Comparison of ENCODE assay signal across 1 cellular context in the genomic region with DNA sequence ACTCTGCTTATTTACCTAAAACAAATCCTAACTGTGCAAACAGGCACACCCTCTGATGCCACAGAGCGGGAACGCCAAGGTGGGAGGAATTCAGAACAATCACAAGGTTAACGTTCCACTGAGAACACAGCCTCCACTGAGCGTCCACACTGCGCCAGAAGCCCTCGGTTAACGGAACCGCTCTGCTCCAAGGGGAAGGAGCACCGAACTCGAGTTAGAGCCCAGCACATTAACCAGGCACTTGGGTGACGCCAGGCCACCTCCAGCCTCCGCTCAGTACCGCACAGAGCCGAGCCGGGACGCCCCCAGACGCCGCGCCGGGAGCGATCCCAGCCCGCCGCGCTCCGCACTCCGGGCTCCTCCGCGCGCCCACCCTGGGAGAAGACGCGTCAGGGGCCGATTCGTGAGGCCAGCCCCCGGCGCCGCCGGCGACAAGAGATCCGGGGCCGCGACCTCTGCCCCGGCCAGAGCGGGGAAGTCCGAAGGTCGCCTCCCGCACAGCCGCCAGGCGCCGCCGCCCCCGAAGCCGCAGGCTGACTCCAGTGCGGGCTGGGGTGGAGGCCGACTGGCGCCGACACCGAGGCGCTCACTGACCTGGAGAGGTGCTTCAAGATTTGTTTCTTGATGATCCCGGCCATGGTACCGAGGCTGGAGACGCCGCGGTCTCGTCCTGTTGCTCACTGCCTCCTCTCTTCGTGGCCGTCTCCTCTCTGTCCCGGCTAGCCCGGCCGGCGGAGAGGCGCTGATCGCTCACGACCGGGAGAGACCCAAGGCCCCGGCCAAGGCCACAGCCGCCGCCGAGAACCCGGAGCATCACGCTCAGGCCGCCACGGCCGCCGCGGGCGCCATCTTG.
TF ChIP-seq lines count a peak whose summit lies in the region.

No MANE protein-coding gene starts in this region.

TF ChIP-seq in HepG2, 621 proteins besides CTCF, POLR2A, EP300 and RAD21 (continued from another document and continues in another):
- TF ChIP-seq, protein P1, sequence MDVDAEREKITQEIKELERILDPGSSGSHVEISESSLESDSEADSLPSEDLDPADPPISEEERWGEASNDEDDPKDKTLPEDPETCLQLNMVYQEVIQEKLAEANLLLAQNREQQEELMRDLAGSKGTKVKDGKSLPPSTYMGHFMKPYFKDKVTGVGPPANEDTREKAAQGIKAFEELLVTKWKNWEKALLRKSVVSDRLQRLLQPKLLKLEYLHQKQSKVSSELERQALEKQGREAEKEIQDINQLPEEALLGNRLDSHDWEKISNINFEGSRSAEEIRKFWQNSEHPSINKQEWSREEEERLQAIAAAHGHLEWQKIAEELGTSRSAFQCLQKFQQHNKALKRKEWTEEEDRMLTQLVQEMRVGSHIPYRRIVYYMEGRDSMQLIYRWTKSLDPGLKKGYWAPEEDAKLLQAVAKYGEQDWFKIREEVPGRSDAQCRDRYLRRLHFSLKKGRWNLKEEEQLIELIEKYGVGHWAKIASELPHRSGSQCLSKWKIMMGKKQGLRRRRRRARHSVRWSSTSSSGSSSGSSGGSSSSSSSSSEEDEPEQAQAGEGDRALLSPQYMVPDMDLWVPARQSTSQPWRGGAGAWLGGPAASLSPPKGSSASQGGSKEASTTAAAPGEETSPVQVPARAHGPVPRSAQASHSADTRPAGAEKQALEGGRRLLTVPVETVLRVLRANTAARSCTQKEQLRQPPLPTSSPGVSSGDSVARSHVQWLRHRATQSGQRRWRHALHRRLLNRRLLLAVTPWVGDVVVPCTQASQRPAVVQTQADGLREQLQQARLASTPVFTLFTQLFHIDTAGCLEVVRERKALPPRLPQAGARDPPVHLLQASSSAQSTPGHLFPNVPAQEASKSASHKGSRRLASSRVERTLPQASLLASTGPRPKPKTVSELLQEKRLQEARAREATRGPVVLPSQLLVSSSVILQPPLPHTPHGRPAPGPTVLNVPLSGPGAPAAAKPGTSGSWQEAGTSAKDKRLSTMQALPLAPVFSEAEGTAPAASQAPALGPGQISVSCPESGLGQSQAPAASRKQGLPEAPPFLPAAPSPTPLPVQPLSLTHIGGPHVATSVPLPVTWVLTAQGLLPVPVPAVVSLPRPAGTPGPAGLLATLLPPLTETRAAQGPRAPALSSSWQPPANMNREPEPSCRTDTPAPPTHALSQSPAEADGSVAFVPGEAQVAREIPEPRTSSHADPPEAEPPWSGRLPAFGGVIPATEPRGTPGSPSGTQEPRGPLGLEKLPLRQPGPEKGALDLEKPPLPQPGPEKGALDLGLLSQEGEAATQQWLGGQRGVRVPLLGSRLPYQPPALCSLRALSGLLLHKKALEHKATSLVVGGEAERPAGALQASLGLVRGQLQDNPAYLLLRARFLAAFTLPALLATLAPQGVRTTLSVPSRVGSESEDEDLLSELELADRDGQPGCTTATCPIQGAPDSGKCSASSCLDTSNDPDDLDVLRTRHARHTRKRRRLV (CRISPR knock-in tag; IDR thresholded peaks at IDR 0.05), result no peak
- no peak for TF ChIP-seq HOXA9 (CRISPR knock-in tag; IDR thresholded peaks at IDR 0.05; ENCODE audit: borderline replicate concordance)
- 0 out of 2 replicates have a peak, but pooled peaks have one; percentile 22 for TF ChIP-seq MIXL1 (CRISPR knock-in tag; IDR thresholded peaks at IDR 0.05)
- no peak for TF ChIP-seq SCMH1 (CRISPR knock-in tag; IDR thresholded peaks at IDR 0.05; ENCODE audit: borderline replicate concordance)
- peak; percentile 36 for TF ChIP-seq MED8 (CRISPR knock-in tag; IDR thresholded peaks at IDR 0.05; ENCODE audit: insufficient replicate concordance)
- TF ChIP-seq JUND (CRISPR knock-in tag; IDR thresholded peaks at IDR 0.05), result no peak
- TF ChIP-seq KLF16 (CRISPR knock-in tag; IDR thresholded peaks at IDR 0.05), result no peak; a peak in 1 of 4 replicates
- TF ChIP-seq, protein P2, sequence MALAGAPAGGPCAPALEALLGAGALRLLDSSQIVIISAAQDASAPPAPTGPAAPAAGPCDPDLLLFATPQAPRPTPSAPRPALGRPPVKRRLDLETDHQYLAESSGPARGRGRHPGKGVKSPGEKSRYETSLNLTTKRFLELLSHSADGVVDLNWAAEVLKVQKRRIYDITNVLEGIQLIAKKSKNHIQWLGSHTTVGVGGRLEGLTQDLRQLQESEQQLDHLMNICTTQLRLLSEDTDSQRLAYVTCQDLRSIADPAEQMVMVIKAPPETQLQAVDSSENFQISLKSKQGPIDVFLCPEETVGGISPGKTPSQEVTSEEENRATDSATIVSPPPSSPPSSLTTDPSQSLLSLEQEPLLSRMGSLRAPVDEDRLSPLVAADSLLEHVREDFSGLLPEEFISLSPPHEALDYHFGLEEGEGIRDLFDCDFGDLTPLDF (CRISPR knock-in tag; IDR thresholded peaks at IDR 0.05), result no peak
- peak; percentile 30; the same call in 1 of the 2 replicates for TF ChIP-seq ZNF788 (CRISPR knock-in tag; IDR thresholded peaks at IDR 0.05; ENCODE audit: borderline replicate concordance)
- TF ChIP-seq ZNF547 (CRISPR knock-in tag; IDR thresholded peaks at IDR 0.05), result peak; percentile 79; the same call in 1 of the 2 replicates
- TF ChIP-seq KDM5A (IDR thresholded peaks at IDR 0.05; ENCODE audit: borderline replicate concordance, low read length), result peak; percentile 58; the same call in 1 of the 2 replicates
- TF ChIP-seq MTF2 (CRISPR knock-in tag; IDR thresholded peaks at IDR 0.05; ENCODE audit: borderline replicate concordance), result no peak
- no peak for TF ChIP-seq JDP2 (CRISPR knock-in tag; IDR thresholded peaks at IDR 0.05; ENCODE audit: borderline replicate concordance)
- TF ChIP-seq THYN1 (CRISPR knock-in tag; IDR thresholded peaks at IDR 0.05; ENCODE audit: borderline replicate concordance, low read depth), result peak; percentile 87; the same call in 1 of the 2 replicates
- TF ChIP-seq U2AF2 (IDR thresholded peaks at IDR 0.05; ENCODE audit: low read depth, low read length), result no peak
- TF ChIP-seq GRHL1 (CRISPR knock-in tag; conservative IDR thresholded peaks at IDR 0.05), result no peak
- TF ChIP-seq ATF7 (IDR thresholded peaks at IDR 0.05), result no peak
- no peak; the same call in 1 of the 2 replicates for TF ChIP-seq ATF7 (CRISPR knock-in tag; IDR thresholded peaks at IDR 0.05)
- TF ChIP-seq ARHGAP35 (CRISPR knock-in tag; IDR thresholded peaks at IDR 0.05; ENCODE audit: borderline replicate concordance), result peak; percentile 55; the same call in 1 of the 2 replicates
- no peak for TF ChIP-seq ZNF253 (CRISPR knock-in tag; IDR thresholded peaks at IDR 0.05; ENCODE audit: borderline replicate concordance)
- TF ChIP-seq ZSCAN25 (CRISPR knock-in tag; IDR thresholded peaks at IDR 0.05), result no peak
- TF ChIP-seq XRCC5 (optimal IDR thresholded peaks at IDR 0.05; ENCODE audit: low read length), result peak; percentile 62
- TF ChIP-seq MAZ (IDR thresholded peaks at IDR 0.05; ENCODE audit: borderline replicate concordance, low read depth, low read length), result no peak
- peak; percentile 68 for TF ChIP-seq MAZ (CRISPR knock-in tag; IDR thresholded peaks at IDR 0.05; ENCODE audit: low read depth)
- no peak for TF ChIP-seq STAT5B (CRISPR knock-in tag; IDR thresholded peaks at IDR 0.05)
- no peak for TF ChIP-seq ZNF235 (CRISPR knock-in tag; IDR thresholded peaks at IDR 0.05; ENCODE audit: borderline replicate concordance)
- no peak for TF ChIP-seq ZNF318 (CRISPR knock-in tag; IDR thresholded peaks at IDR 0.05)
- 0 out of 2 replicates have a peak, but pooled peaks have one; percentile 16 for TF ChIP-seq ZNF264 (CRISPR knock-in tag; IDR thresholded peaks at IDR 0.05)
- peak; percentile 5; the same call in 1 of the 2 replicates for TF ChIP-seq ATF7-NPFF (CRISPR knock-in tag; IDR thresholded peaks at IDR 0.05; ENCODE audit: low read depth)
- no peak for TF ChIP-seq ZNF737 (CRISPR knock-in tag; IDR thresholded peaks at IDR 0.05; ENCODE audit: borderline replicate concordance)
- TF ChIP-seq ZNF563 (CRISPR knock-in tag; IDR thresholded peaks at IDR 0.05), result no peak; the same call in 1 of the 2 replicates
- 0 out of 2 replicates have a peak, but pooled peaks have one; percentile 18 for TF ChIP-seq ZNF329 (CRISPR knock-in tag; IDR thresholded peaks at IDR 0.05; ENCODE audit: low read depth)
- peak; percentile 22; the same call in 1 of the 2 replicates for TF ChIP-seq ZNF670 (CRISPR knock-in tag; IDR thresholded peaks at IDR 0.05; ENCODE audit: borderline replicate concordance)
- no peak for TF ChIP-seq CREB3 (CRISPR knock-in tag; IDR thresholded peaks at IDR 0.05)
- TF ChIP-seq HDAC2 (CRISPR knock-in tag; IDR thresholded peaks at IDR 0.05), result peak; percentile 81
- TF ChIP-seq KMT2A (CRISPR knock-in tag; IDR thresholded peaks at IDR 0.05), result no peak
- TF ChIP-seq ZNF879 (CRISPR knock-in tag; IDR thresholded peaks at IDR 0.05), result peak; percentile 25; the same call in 1 of the 2 replicates
- TF ChIP-seq PBX2 (CRISPR knock-in tag; IDR thresholded peaks at IDR 0.05), result no peak
